11 cellular contexts compared by ENCODE assay signal in genomic region chr2:37617119-37617892, GRCh38. TPM values are rescaled to one million over a fixed set of nuclear protein-coding genes. Genes with fewer than 3 reads are reported as not detected.
A peak's percentile ranks its signal among the peaks of the same experiment; 100 is the strongest.
DNase-seq lines count a peak whose midpoint lies in the region; ATAC-seq, FAIRE-seq and TF ChIP-seq lines count a peak whose summit lies in the region.
"Had no signal": no experiment of that assay in that cellular context is flagged by ENCODE, and none has a peak within 500 bp of the region (broad histone marks: within the 10 kb centered on the region; RNA-seq: fewer than 3 reads in every experiment).

No MANE protein-coding gene starts in this region.

- peak; percentile 45 for TF ChIP-seq CTCF in neutrophil (IDR thresholded peaks at IDR 0.05)

- H3K27me3 ChIP-seq in neutrophil (no peaks in the 10 kb centered on the region), aorta (ENCODE audit: control insufficient read depth in 1 of 2, insufficient read depth in 2 of 2, low read length in 1 of 2) (no peaks in the 10 kb centered on the region)

- peak overlapping the region; percentile 98 for H3K27ac ChIP-seq in neutrophil
- H3K27ac ChIP-seq in aorta (ENCODE audit: low read depth in 1 of 2, low read length in 2 of 2), result peak overlapping the region in 1 of 2 donors; percentile 28
- H3K27ac ChIP-seq: 22Rv1 had no signal

- peak overlapping the region; percentile 68 for H3K4me3 ChIP-seq in neutrophil (ENCODE audit: low read depth in 1 of 2, low read length in 1 of 2)
- no peak overlapping the region for H3K4me3 ChIP-seq in aorta (ENCODE audit: low read length in 2 of 2)

- DNase-seq in NCI-H2171 treated with DMSO at 0.1 percent for 48 hours (lab: John Stamatoyannopoulos, UW), result peak; percentile 14
- no peak for DNase-seq in NCI-H2171 (lab: John Stamatoyannopoulos, UW)
- DNase-seq in SHP77 (lab: John Stamatoyannopoulos, UW), result peak; percentile 57 to 71
- no peak for DNase-seq in RCC 7860 (ENCODE audit: low spot score)
- no peak for DNase-seq in aorta
- DNase-seq in OCI-M1 (lab: John Stamatoyannopoulos, UW), result no peak
- DNase-seq: T-helper 9 cell had no signal

- intact Hi-C loops in aorta (cut with DNase I), result no loop called here

- H3K36me3 ChIP-seq in neutrophil, result no peaks in the 10 kb centered on the region
- H3K36me3 ChIP-seq in aorta (ENCODE audit: control insufficient read depth in 1 of 2, insufficient read depth in 2 of 2, low read length in 1 of 2), result no peaks in the 10 kb centered on the region

- peaks cover 62 to 66% of the 10 kb centered on the region in 2 experiments for H3K4me1 ChIP-seq in neutrophil (ENCODE audit: control insufficient read depth in 1 of 2, insufficient read depth in 1 of 2, low read depth in 1 of 2, low read length in 1 of 2)
- H3K4me1 ChIP-seq in aorta (ENCODE audit: control insufficient read depth in 1 of 2, insufficient read depth in 2 of 2, low read length in 2 of 2), result peaks cover 2 to 13% of the 10 kb centered on the region in 2 donors

- ATAC-seq in GM21526 (IDR thresholded peaks at IDR 0.05; ENCODE audit: low FRiP score, unreplicated experiment) (peak; percentile 24), aorta (ENCODE audit: low FRiP score) (no peak)

- FAIRE-seq in RCC 7860 (lab: Jason Lieb, UNC), result no peak
- FAIRE-seq: H54 had no signal

- WGBS in aorta, 2 donors, result 78 to 82% methylated on average over 14 of the region's 14 CpGs

- H3K9me3 ChIP-seq in neutrophil (no peaks in the 10 kb centered on the region), aorta (ENCODE audit: control insufficient read depth, low read length) (no peaks in the 10 kb centered on the region)

RNA-seq across cellular contexts. Expression of gene CDC42EP3, which starts 54.1 kb away (rescaled TPM):
- total RNA-seq in aorta, result 10 to 100 TPM; 56.5 to 94.8 TPM
- 10 to 100 TPM; 12.6 to 26.5 TPM for polyA plus RNA-seq in aorta

Comparison
In these comparisons a context has a peak if more than half of its experiments do, and no peak if none do; other contexts are left out.
1. DNase-seq: peak in NCI-H2171 treated with DMSO at 0.1 percent for 48 hours (single experiment) and SHP77 (2 of 2); none in NCI-H2171 (single experiment), RCC 7860 (single experiment), aorta (0 of 2) and OCI-M1 (single experiment).
2. H3K4me3 ChIP-seq: peak in neutrophil (2 of 2); none in aorta (0 of 2).